1 cellular context compared by ENCODE assay signal in genomic region chr2:136389809-136390208, GRCh38.
TF ChIP-seq lines count a peak whose summit lies in the region.

No MANE protein-coding gene starts in this region.

TF ChIP-seq in GM12878, 131 proteins besides CTCF, POLR2A, EP300 and RAD21 (continued from another document):
- TF ChIP-seq ATF2 (IDR thresholded peaks at IDR 0.05; ENCODE audit: low read length) (no peak), ZSCAN29 (IDR thresholded peaks at IDR 0.05) (no peak), HDAC2 (IDR thresholded peaks at IDR 0.05) (no peak), MYC (IDR thresholded peaks at IDR 0.05; ENCODE audit: insufficient read depth, insufficient read length, insufficient replicate concordance, low read length, severe bottlenecking) (no peak), MXI1 (IDR thresholded peaks at IDR 0.05; ENCODE audit: low read depth, low read length) (no peak), CREB1 (IDR thresholded peaks at IDR 0.05; ENCODE audit: low read depth) (no peak), FOXK2 (IDR thresholded peaks at IDR 0.05) (peak; percentile 63), IRF5 (IDR thresholded peaks at IDR 0.05; ENCODE audit: borderline replicate concordance) (no peak)
